2 cellular contexts compared by ENCODE assay signal in genomic region chr12:67269632-67270578, GRCh38.
TF ChIP-seq lines count a peak whose summit lies in the region.

No MANE protein-coding gene starts in this region.

TF ChIP-seq in GM23338, 12 proteins besides CTCF, POLR2A, EP300 and RAD21:
- TF ChIP-seq ZNF462 (CRISPR knock-in tag; IDR thresholded peaks at IDR 0.05) (no peak), POLR2AphosphoS5 (IDR thresholded peaks at IDR 0.05; ENCODE audit: low read depth) (0 out of 2 replicates have a peak, but pooled peaks have one; percentile 20), STAT1 (IDR thresholded peaks at IDR 0.05; ENCODE audit: unreplicated experiment) (no peak), CREB1 (CRISPR knock-in tag; IDR thresholded peaks at IDR 0.05; ENCODE audit: low read depth) (no peak), NANOG (IDR thresholded peaks at IDR 0.05; ENCODE audit: borderline replicate concordance) (no peak), EZH2 (IDR thresholded peaks at IDR 0.05; ENCODE audit: low read depth, unreplicated experiment) (no peak), EZH2phosphoT487 (IDR thresholded peaks at IDR 0.05; ENCODE audit: unreplicated experiment) (no peak)

TF ChIP-seq in GM12878, 131 proteins besides CTCF, POLR2A, EP300 and RAD21 (continued from another document and continues in another):
- TF ChIP-seq CEBPZ (IDR thresholded peaks at IDR 0.05; ENCODE audit: low read depth, low read length) (no peak), KAT2A (conservative IDR thresholded peaks at IDR 0.05; ENCODE audit: control insufficient read depth, low read depth, low read length) (no peak), MXI1 (IDR thresholded peaks at IDR 0.05; ENCODE audit: low read depth, low read length) (peak; percentile 63), NRF1 (conservative IDR thresholded peaks at IDR 0.05; ENCODE audit: low read depth, low read length) (no peak), RUNX3 (IDR thresholded peaks at IDR 0.05; ENCODE audit: low read length) (no peak), MYC (IDR thresholded peaks at IDR 0.05; ENCODE audit: insufficient read depth, insufficient read length, insufficient replicate concordance, low read length, severe bottlenecking) (peak; percentile 18), STAT1 (conservative IDR thresholded peaks at IDR 0.05) (no peak), NBN (IDR thresholded peaks at IDR 0.05) (no peak), TBL1XR1 (IDR thresholded peaks at IDR 0.05; ENCODE audit: low read depth, low read length) (no peak), BMI1 (IDR thresholded peaks at IDR 0.05; ENCODE audit: borderline replicate concordance) (no peak), POU2F2 (IDR thresholded peaks at IDR 0.05; ENCODE audit: borderline replicate concordance, low read depth, low read length) (no peak), PAX8 (IDR thresholded peaks at IDR 0.05) (no peak), E4F1 (IDR thresholded peaks at IDR 0.05; ENCODE audit: borderline replicate concordance, partially characterized antibody) (no peak), E2F4 (IDR thresholded peaks at IDR 0.05; ENCODE audit: low read depth, low read length) (peak; percentile 55; the same call in 1 of the 2 replicates), ETV6 (conservative IDR thresholded peaks at IDR 0.05 in 1 of 2, IDR thresholded peaks at IDR 0.05 in 1 of 2; ENCODE audit: borderline replicate concordance in 1 of 2, low read depth in 1 of 2) (no peak; a peak in 1 of 4 replicates), PKNOX1 (IDR thresholded peaks at IDR 0.05) (peak; percentile 50; the same call in 1 of the 2 replicates), BCLAF1 (IDR thresholded peaks at IDR 0.05) (no peak), EZH2 (IDR thresholded peaks at IDR 0.05; ENCODE audit: borderline replicate concordance, control insufficient read depth, low read depth, low read length) (no peak), TCF7 (IDR thresholded peaks at IDR 0.05; ENCODE audit: borderline replicate concordance) (no peak), EED (IDR thresholded peaks at IDR 0.05; ENCODE audit: low read depth) (peak; percentile 61; the same call in 1 of the 2 replicates), CHD2 (IDR thresholded peaks at IDR 0.05; ENCODE audit: borderline replicate concordance, low read depth, low read length) (no peak), IKZF1 (conservative IDR thresholded peaks at IDR 0.05) (peak; percentile 26; the same call in 1 of the 2 replicates), PML (IDR thresholded peaks at IDR 0.05; ENCODE audit: low read length) (no peak), MLLT1 (IDR thresholded peaks at IDR 0.05) (peak; percentile 38; the same call in 1 of the 2 replicates), ZNF592 (IDR thresholded peaks at IDR 0.05) (no peak), WRNIP1 (IDR thresholded peaks at IDR 0.05; ENCODE audit: borderline replicate concordance, low read depth, low read length) (no peak), ZBTB4 (CRISPR knock-in tag; IDR thresholded peaks at IDR 0.05) (no peak), LARP7 (IDR thresholded peaks at IDR 0.05) (0 out of 2 replicates have a peak, but pooled peaks have one; percentile 42), MYB (IDR thresholded peaks at IDR 0.05; ENCODE audit: borderline replicate concordance, low read depth, low read length) (no peak), IRF5 (IDR thresholded peaks at IDR 0.05; ENCODE audit: borderline replicate concordance) (no peak), HDAC6 (IDR thresholded peaks at IDR 0.05; ENCODE audit: unreplicated experiment) (no peak)
